17 cellular contexts compared by ENCODE assay signal in the genomic region with DNA sequence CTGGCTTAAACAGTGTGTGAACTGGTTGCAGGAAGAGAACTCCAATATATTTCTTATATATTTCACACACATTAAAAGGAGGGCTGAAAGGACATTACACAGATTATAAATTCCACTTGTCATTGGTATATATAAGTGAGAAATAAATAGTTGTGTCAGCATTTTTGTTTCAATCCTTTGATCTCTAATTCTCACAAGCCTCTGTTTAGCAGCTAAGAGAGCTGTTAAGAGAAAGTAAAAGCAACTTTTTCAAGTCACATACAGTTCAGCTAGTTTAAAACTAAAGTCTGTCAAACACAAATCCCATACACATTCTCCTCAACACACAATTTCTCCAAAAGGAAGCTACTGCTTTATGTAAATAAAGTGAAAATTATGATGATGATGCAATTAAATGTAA.
DNase-seq lines count a peak whose midpoint lies in the region; ATAC-seq, FAIRE-seq and TF ChIP-seq lines count a peak whose summit lies in the region.
"Had no signal": no experiment of that assay in that cellular context is flagged by ENCODE, and none has a peak within 500 bp of the region (broad histone marks: within the 10 kb centered on the region; RNA-seq: fewer than 3 reads in every experiment).

No MANE protein-coding gene starts in this region.

- no peak overlapping the region for H3K27ac ChIP-seq in A549
- H3K27ac ChIP-seq in K562 (ENCODE audit: extremely low read depth, low read depth, low read length) = no peak overlapping the region
- H3K27ac ChIP-seq: SJSA1 had no signal

- BruUV-seq in Calu3 (replicated peaks; lab: Mats Ljungman, UMichigan) (no TSS peak), K562 (replicated peaks; lab: Mats Ljungman, UMichigan) (no TSS peak)

- in situ Hi-C loops in K562 (cut with MboI) = no loop called here

- FAIRE-seq in A549 (lab: Jason Lieb, UNC) (no peak), K562 (lab: Jason Lieb, UNC) (peak; percentile 15)
- FAIRE-seq: GM12878 had no signal

- no peak for DNase-seq in A549 (ENCODE audit: low read depth in 1 of 2, low spot score in 1 of 2)
- DNase-seq in Calu3 = no peak
- peak; percentile 36 for DNase-seq in NCI-H146 (lab: John Stamatoyannopoulos, UW)
- no peak for DNase-seq in K562 (ENCODE audit: extremely low read depth in 1 of 4, low spot score in 3 of 4)
- DNase-seq in NCI-H1092 treated with DMSO at 0.1 percent for 48 hours (lab: John Stamatoyannopoulos, UW) = no peak
- DNase-seq in SW 1271 (lab: John Stamatoyannopoulos, UW) = no peak
- DNase-seq: CD4-positive, CD25-positive, alpha-beta regulatory T cell; DMS 273 treated with DMSO at 0.1 percent for 48 hours; DND-41; NCI-H226; NCI-H510A treated with DMSO at 0.1 percent for 48 hours; NCI-H748 treated with DMSO at 0.1 percent for 48 hours had no signal

- intact Hi-C loops in Calu3 (cut with micrococcal nuclease; ENCODE audit: unreplicated experiment) (no loop called here), K562 (cut with micrococcal nuclease) (no loop called here)

- no peaks in the 10 kb centered on the region for H3K79me2 ChIP-seq in K562 (ENCODE audit: control insufficient read depth, insufficient read depth, low read length)

- H3K27me3 ChIP-seq in K562 (ENCODE audit: control insufficient read depth in 2 of 2, insufficient read depth in 2 of 2, low read length in 2 of 2) = no peaks in the 10 kb centered on the region
- H3K27me3 ChIP-seq: SJSA1 had no signal

- H3K4me1 ChIP-seq in A549 (no peaks in the 10 kb centered on the region), K562 (replicated peaks in 1 of 2; ENCODE audit: control insufficient read depth in 2 of 2, insufficient read depth in 2 of 2, low read length in 2 of 2) (no peaks in the 10 kb centered on the region)
- H3K4me1 ChIP-seq: SJSA1 had no signal

- no peak for TF ChIP-seq POLR2A in A549 (IDR thresholded peaks at IDR 0.05; ENCODE audit: low read length)
- TF ChIP-seq POLR2A in K562 (conservative IDR thresholded peaks at IDR 0.05) = no peak

- no peaks in the 10 kb centered on the region for H3K27me3 Mint-ChIP-seq in Calu3 (ENCODE audit: unreplicated experiment)
- H3K27me3 Mint-ChIP-seq: CD4-positive, CD25-positive, alpha-beta regulatory T cell had no signal

- no peaks in the 10 kb centered on the region for H3K36me3 ChIP-seq in K562 (ENCODE audit: control insufficient read depth, insufficient read depth, low read length)
- H3K36me3 ChIP-seq: SJSA1 had no signal

- ATAC-seq in A549 = no peak
- ATAC-seq in K562 = no peak
- ATAC-seq in HG03460 (IDR thresholded peaks at IDR 0.05; ENCODE audit: unreplicated experiment) = no peak
- ATAC-seq: GM12878, Right ventricle myocardium inferior had no signal

- H3K4me3 Mint-ChIP-seq in Calu3 (ENCODE audit: low read depth, unreplicated experiment) = no peak overlapping the region
- H3K4me3 Mint-ChIP-seq: CD4-positive, CD25-positive, alpha-beta regulatory T cell; T-helper 1 cell treated with Interleukin-12 subunit alpha and Interleukin-12 subunit beta and Interleukin-4 antibody, amounts not matched to agents 30 μg/mL and 1 μg/mL, for 36 hours had no signal

- H3K36me3 Mint-ChIP-seq in Calu3 (ENCODE audit: insufficient read depth, unreplicated experiment) = no peaks in the 10 kb centered on the region
- H3K36me3 Mint-ChIP-seq: CD4-positive, CD25-positive, alpha-beta regulatory T cell had no signal

- no peaks in the 10 kb centered on the region for H4K20me1 ChIP-seq in K562 (replicated peaks; ENCODE audit: control insufficient read depth, insufficient read depth, low read length)

- no peak for TF ChIP-seq EP300 in A549 (IDR thresholded peaks at IDR 0.05)
- no peak for TF ChIP-seq EP300 in K562 (IDR thresholded peaks at IDR 0.05; ENCODE audit: low read length)

- CTCF ChIA-PET in A549 (lab: Yijun Ruan, JAX) = no interaction called here
- CTCF ChIA-PET in Calu3 (lab: Charles Lee) = interaction anchor here (1.4 kb wide), 1 partner anchor 17 kb away, joined by 3 read pairs; no protein-coding TSS in a partner anchor
- CTCF ChIA-PET in K562 (lab: Yijun Ruan, JAX; ENCODE audit: low intra/inter-chr PET ratio) = no interaction called here

- H3K9me3 ChIP-seq in A549 (no peaks in the 10 kb centered on the region), K562 (replicated peaks; ENCODE audit: control insufficient read depth, insufficient read depth, low read depth, low read length) (no peaks in the 10 kb centered on the region)
- H3K9me3 ChIP-seq: SJSA1 had no signal

- TF ChIP-seq RAD21 in A549 (conservative IDR thresholded peaks at IDR 0.05 in 1 of 2, IDR thresholded peaks at IDR 0.05 in 1 of 2) (no peak), K562 (CRISPR knock-in tag; conservative IDR thresholded peaks at IDR 0.05 in 1 of 2, IDR thresholded peaks at IDR 0.05 in 1 of 2) (no peak)

- H3K9ac ChIP-seq in K562 (ENCODE audit: insufficient read depth in 1 of 2, low read depth in 2 of 2, low read length in 2 of 2) = no peak overlapping the region

- H3K4me3 ChIP-seq in A549 (no peak overlapping the region), K562 (no peak overlapping the region)
- H3K4me3 ChIP-seq: GM12878, SJSA1 had no signal

- H3K4me2 ChIP-seq in A549 (no peak overlapping the region), K562 (ENCODE audit: insufficient read depth, low read length) (no peak overlapping the region)

- H3K9me1 ChIP-seq in K562 (ENCODE audit: control insufficient read depth, insufficient read depth, low read length) = no peaks in the 10 kb centered on the region

- peaks cover 8% of the 10 kb centered on the region for H3K4me1 Mint-ChIP-seq in Calu3 (ENCODE audit: low read depth, unreplicated experiment)
- H3K4me1 Mint-ChIP-seq: CD4-positive, CD25-positive, alpha-beta regulatory T cell had no signal

- POLR2A ChIA-PET in A549 (lab: Yijun Ruan, JAX) (no interaction called here), K562 (lab: Yijun Ruan, JAX) (no interaction called here)

- H3K27ac Mint-ChIP-seq in Calu3 (ENCODE audit: unreplicated experiment) = peak overlapping the region; percentile 37
- H3K27ac Mint-ChIP-seq: CD4-positive, CD25-positive, alpha-beta regulatory T cell; T-helper 1 cell treated with Interleukin-12 subunit alpha and Interleukin-12 subunit beta and Interleukin-4 antibody, amounts not matched to agents 30 μg/mL and 1 μg/mL, for 36 hours had no signal

- TF ChIP-seq CTCF in A549 (IDR thresholded peaks at IDR 0.05) = no peak
- TF ChIP-seq CTCF in Calu3 (IDR thresholded peaks at IDR 0.05; ENCODE audit: unreplicated experiment) = no peak
- TF ChIP-seq CTCF in K562 (IDR thresholded peaks at IDR 0.05 in 2 of 3, conservative IDR thresholded peaks at IDR 0.05 in 1 of 3; ENCODE audit: insufficient read depth in 2 of 3, low read depth in 1 of 3, low read length in 3 of 3) = no peak

- H2AFZ ChIP-seq in K562 (ENCODE audit: low read depth, low read length) = no peak overlapping the region

- no peaks in the 10 kb centered on the region for H3K9me3 Mint-ChIP-seq in Calu3 (ENCODE audit: low read depth, unreplicated experiment)
- H3K9me3 Mint-ChIP-seq: CD4-positive, CD25-positive, alpha-beta regulatory T cell; T-helper 1 cell treated with Interleukin-12 subunit alpha and Interleukin-12 subunit beta and Interleukin-4 antibody, amounts not matched to agents 30 μg/mL and 1 μg/mL, for 36 hours had no signal

TF ChIP-seq in A549, 52 proteins besides CTCF, POLR2A, EP300 and RAD21:
- peak; percentile 79 for TF ChIP-seq MAFK (IDR thresholded peaks at IDR 0.05; ENCODE audit: partially characterized antibody)
- TF ChIP-seq FOSL2 (IDR thresholded peaks at IDR 0.05) = no peak
- no peak for TF ChIP-seq FOSL2 (CRISPR knock-in tag; IDR thresholded peaks at IDR 0.05)
- no peak for TF ChIP-seq HEYL (CRISPR knock-in tag; IDR thresholded peaks at IDR 0.05)
- TF ChIP-seq, protein P1, sequence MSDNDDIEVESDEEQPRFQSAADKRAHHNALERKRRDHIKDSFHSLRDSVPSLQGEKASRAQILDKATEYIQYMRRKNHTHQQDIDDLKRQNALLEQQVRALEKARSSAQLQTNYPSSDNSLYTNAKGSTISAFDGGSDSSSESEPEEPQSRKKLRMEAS (IDR thresholded peaks at IDR 0.05) = no peak
- TF ChIP-seq JUN (IDR thresholded peaks at IDR 0.05) = no peak
- no peak for TF ChIP-seq NR3C1 (IDR thresholded peaks at IDR 0.05)

TF ChIP-seq in K562, 482 proteins besides CTCF, POLR2A, EP300 and RAD21 (continues in another document):
- TF ChIP-seq EGR1 (conservative IDR thresholded peaks at IDR 0.05) = no peak
- no peak for TF ChIP-seq JUND (IDR thresholded peaks at IDR 0.05; ENCODE audit: borderline replicate concordance, low read depth, low read length)
- no peak for TF ChIP-seq JUND (tag; IDR thresholded peaks at IDR 0.05; ENCODE audit: borderline replicate concordance, low read depth, low read length)
- TF ChIP-seq ARNT (IDR thresholded peaks at IDR 0.05) = no peak
- TF ChIP-seq ZNF785 (CRISPR knock-in tag; IDR thresholded peaks at IDR 0.05) = no peak
- TF ChIP-seq MAFG (tag; conservative IDR thresholded peaks at IDR 0.05) = peak; percentile 59
- TF ChIP-seq ZBTB17 (CRISPR knock-in tag; IDR thresholded peaks at IDR 0.05) = no peak
- peak; percentile 77 for TF ChIP-seq MAFF (IDR thresholded peaks at IDR 0.05; ENCODE audit: low read length)
- peak; percentile 84 for TF ChIP-seq MAFK (IDR thresholded peaks at IDR 0.05; ENCODE audit: low read length)
- no peak for TF ChIP-seq TSC22D4 (tag; IDR thresholded peaks at IDR 0.05)
- no peak for TF ChIP-seq NFXL1 (CRISPR knock-in tag; IDR thresholded peaks at IDR 0.05)
- TF ChIP-seq, protein P2, sequence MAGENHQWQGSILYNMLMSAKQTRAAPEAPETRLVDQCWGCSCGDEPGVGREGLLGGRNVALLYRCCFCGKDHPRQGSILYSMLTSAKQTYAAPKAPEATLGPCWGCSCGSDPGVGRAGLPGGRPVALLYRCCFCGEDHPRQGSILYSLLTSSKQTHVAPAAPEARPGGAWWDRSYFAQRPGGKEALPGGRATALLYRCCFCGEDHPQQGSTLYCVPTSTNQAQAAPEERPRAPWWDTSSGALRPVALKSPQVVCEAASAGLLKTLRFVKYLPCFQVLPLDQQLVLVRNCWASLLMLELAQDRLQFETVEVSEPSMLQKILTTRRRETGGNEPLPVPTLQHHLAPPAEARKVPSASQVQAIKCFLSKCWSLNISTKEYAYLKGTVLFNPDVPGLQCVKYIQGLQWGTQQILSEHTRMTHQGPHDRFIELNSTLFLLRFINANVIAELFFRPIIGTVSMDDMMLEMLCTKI (IDR thresholded peaks at IDR 0.05; ENCODE audit: partially characterized antibody) = no peak
